ENCODE assay signal across 17 cellular contexts in genomic region chr2:205727174-205727573, GRCh38. TPM values are rescaled to one million over a fixed set of nuclear protein-coding genes. Genes with fewer than 3 reads are reported as not detected.
DNase-seq lines count a peak whose midpoint lies in the region; ATAC-seq and TF ChIP-seq lines count a peak whose summit lies in the region.
"Had no signal": no experiment of that assay in that cellular context is flagged by ENCODE, and none has a peak within 500 bp of the region (broad histone marks: within the 10 kb centered on the region; RNA-seq: fewer than 3 reads in every experiment).

No MANE protein-coding gene starts in this region.

- TF ChIP-seq EP300 in esophagus muscularis mucosa (IDR thresholded peaks at IDR 0.05): no peak

- TF ChIP-seq RAD21 in liver (IDR thresholded peaks at IDR 0.05): peak; percentile 48 to 55

- intact Hi-C loops in esophagus muscularis mucosa (cut with DNase I): no loop called here

- H3K9me3 ChIP-seq in esophagus muscularis mucosa (no peaks in the 10 kb centered on the region), liver (ENCODE audit: control insufficient read depth in 4 of 4, low read length in 3 of 4) (no peaks in the 10 kb centered on the region), muscle layer of duodenum (ENCODE audit: control insufficient read depth in 1 of 2, low read length in 2 of 2) (no peaks in the 10 kb centered on the region), stomach smooth muscle (ENCODE audit: control insufficient read depth in 2 of 2, low read length in 2 of 2) (no peaks in the 10 kb centered on the region)
- H3K9me3 ChIP-seq: BE2C had no signal

- DNase-seq in esophagus muscularis mucosa (ENCODE audit: extremely low spot score) (no peak), OCI-M2 (lab: John Stamatoyannopoulos, UW; ENCODE audit: unreplicated experiment) (no peak)
- no peak for DNase-seq in effector CD4-positive, alpha-beta T cell
- no peak for DNase-seq in stimulated activated naive CD8-positive, alpha-beta T cell treated with anti-CD3 and anti-CD28 coated beads, Interleukin-15, Interleukin-2, amounts not matched to agents 100 U/mL and 50 U/mL, for 24 hours
- DNase-seq: ACHN; BE2C; C1 segment of cervical spinal cord; CD4-positive, CD25-positive, alpha-beta regulatory T cell; CD8-positive, alpha-beta memory T cell; COR-L47; DMS 273 treated with DMSO at 0.1 percent for 48 hours; H9; IMR-90 had no signal

- no peak for ATAC-seq in stimulated activated naive CD8-positive, alpha-beta T cell treated with anti-CD3 and anti-CD28 coated beads, Interleukin-15, Interleukin-2, amounts not matched to agents 100 U/mL and 50 U/mL, for 24 hours
- no peak for ATAC-seq in HG02610 (IDR thresholded peaks at IDR 0.05; ENCODE audit: unreplicated experiment)

- WGBS in esophagus muscularis mucosa: 75% methylated on average over 2 of the region's 2 CpGs
- WGBS in liver: 27% methylated on average over 2 of the region's 2 CpGs

- H3K27me3 ChIP-seq in esophagus muscularis mucosa (no peaks in the 10 kb centered on the region), liver (ENCODE audit: control insufficient read depth in 4 of 4, insufficient read depth in 4 of 4, low read length in 3 of 4) (no peaks in the 10 kb centered on the region), muscle layer of duodenum (ENCODE audit: low read depth, low read length) (no peaks in the 10 kb centered on the region), stomach smooth muscle (ENCODE audit: control insufficient read depth in 1 of 2, insufficient read depth in 2 of 2, low read length in 2 of 2) (no peaks in the 10 kb centered on the region)
- H3K27me3 ChIP-seq: BE2C had no signal

- H3K36me3 ChIP-seq in esophagus muscularis mucosa (peaks cover 20 to 91% (median 72%) of the 10 kb centered on the region in 4 donors), liver (ENCODE audit: control insufficient read depth in 4 of 4, insufficient read depth in 3 of 4, low read depth in 1 of 4, low read length in 3 of 4) (peaks cover 0 to 3% (median 0%) of the 10 kb centered on the region in 4 donors), muscle layer of duodenum (ENCODE audit: control insufficient read depth in 1 of 2, insufficient read depth in 2 of 2, low read length in 2 of 2) (peaks cover 44 to 47% of the 10 kb centered on the region in 2 donors), stomach smooth muscle (ENCODE audit: control insufficient read depth in 2 of 2, insufficient read depth in 2 of 2, low read length in 2 of 2) (peaks cover 67 to 75% of the 10 kb centered on the region in 2 donors)
- H3K36me3 ChIP-seq: BE2C had no signal

- peak overlapping the region; percentile 80 to 98 (median 90) for H3K27ac ChIP-seq in esophagus muscularis mucosa (replicated peaks in 1 of 4)
- H3K27ac ChIP-seq in liver (ENCODE audit: low read depth in 1 of 2, low read length in 2 of 2): no peak overlapping the region
- peak overlapping the region; percentile 71 for H3K27ac ChIP-seq in muscle layer of duodenum (ENCODE audit: low read length)
- H3K27ac ChIP-seq in stomach smooth muscle (ENCODE audit: low read length): peak overlapping the region; percentile 85

- TF ChIP-seq CTCF in esophagus muscularis mucosa (IDR thresholded peaks at IDR 0.05): no peak
- TF ChIP-seq CTCF in liver (IDR thresholded peaks at IDR 0.05; ENCODE audit: low read depth, low read length, missing input control): peak; percentile 3

- H3K4me3 ChIP-seq in esophagus muscularis mucosa (no peak overlapping the region), liver (ENCODE audit: low read depth in 1 of 3, low read length in 3 of 3) (no peak overlapping the region), muscle layer of duodenum (ENCODE audit: low read depth in 1 of 2, low read length in 2 of 2) (no peak overlapping the region), stomach smooth muscle (ENCODE audit: low read length in 2 of 2) (no peak overlapping the region)

- H3K4me1 ChIP-seq in esophagus muscularis mucosa (peaks cover 11 to 100% (median 100%) of the 10 kb centered on the region in 4 donors), liver (ENCODE audit: control insufficient read depth in 4 of 4, insufficient read depth in 4 of 4, low read length in 3 of 4) (peaks cover 0 to 14% (median 11%) of the 10 kb centered on the region in 4 donors), muscle layer of duodenum (ENCODE audit: control insufficient read depth in 1 of 2, insufficient read depth in 2 of 2, low read length in 2 of 2) (peaks cover 11 to 77% of the 10 kb centered on the region in 2 donors), stomach smooth muscle (ENCODE audit: control insufficient read depth, insufficient read depth, low read length) (peaks cover 92% of the 10 kb centered on the region)

- H3K9ac ChIP-seq in liver (ENCODE audit: low read depth in 1 of 2, low read length in 2 of 2) (no peak overlapping the region), stomach smooth muscle (ENCODE audit: low read length in 2 of 2) (no peak overlapping the region)

- no peak for TF ChIP-seq POLR2A in esophagus muscularis mucosa (IDR thresholded peaks at IDR 0.05; ENCODE audit: low read depth)

TF ChIP-seq in liver, 16 proteins besides CTCF, POLR2A, EP300 and RAD21:
- TF ChIP-seq JUND (IDR thresholded peaks at IDR 0.05) (peak in 1 of 2 donors; percentile 72), ATF3 (IDR thresholded peaks at IDR 0.05) (no peak), NR2F2 (IDR thresholded peaks at IDR 0.05) (peak; percentile 99), YY1 (IDR thresholded peaks at IDR 0.05) (peak; percentile 79), RXRA (IDR thresholded peaks at IDR 0.05) (peak; percentile 99), ZBTB33 (IDR thresholded peaks at IDR 0.05) (peak; percentile 76), TAF1 (conservative IDR thresholded peaks at IDR 0.05) (no peak), EGR1 (IDR thresholded peaks at IDR 0.05; ENCODE audit: low read depth in 2 of 2) (no peak), HNF4G (IDR thresholded peaks at IDR 0.05) (peak; percentile 85), FOXA1 (IDR thresholded peaks at IDR 0.05) (peak; percentile 97), FOXA2 (IDR thresholded peaks at IDR 0.05) (peak; percentile 95), GABPA (IDR thresholded peaks at IDR 0.05 in 1 of 2, conservative IDR thresholded peaks at IDR 0.05 in 1 of 2) (peak in 1 of 2 donors; percentile 39), SP1 (IDR thresholded peaks at IDR 0.05) (peak; percentile 94), HNF4A (conservative IDR thresholded peaks at IDR 0.05) (peak; percentile 97 to 98)
- TF ChIP-seq, protein P1, sequence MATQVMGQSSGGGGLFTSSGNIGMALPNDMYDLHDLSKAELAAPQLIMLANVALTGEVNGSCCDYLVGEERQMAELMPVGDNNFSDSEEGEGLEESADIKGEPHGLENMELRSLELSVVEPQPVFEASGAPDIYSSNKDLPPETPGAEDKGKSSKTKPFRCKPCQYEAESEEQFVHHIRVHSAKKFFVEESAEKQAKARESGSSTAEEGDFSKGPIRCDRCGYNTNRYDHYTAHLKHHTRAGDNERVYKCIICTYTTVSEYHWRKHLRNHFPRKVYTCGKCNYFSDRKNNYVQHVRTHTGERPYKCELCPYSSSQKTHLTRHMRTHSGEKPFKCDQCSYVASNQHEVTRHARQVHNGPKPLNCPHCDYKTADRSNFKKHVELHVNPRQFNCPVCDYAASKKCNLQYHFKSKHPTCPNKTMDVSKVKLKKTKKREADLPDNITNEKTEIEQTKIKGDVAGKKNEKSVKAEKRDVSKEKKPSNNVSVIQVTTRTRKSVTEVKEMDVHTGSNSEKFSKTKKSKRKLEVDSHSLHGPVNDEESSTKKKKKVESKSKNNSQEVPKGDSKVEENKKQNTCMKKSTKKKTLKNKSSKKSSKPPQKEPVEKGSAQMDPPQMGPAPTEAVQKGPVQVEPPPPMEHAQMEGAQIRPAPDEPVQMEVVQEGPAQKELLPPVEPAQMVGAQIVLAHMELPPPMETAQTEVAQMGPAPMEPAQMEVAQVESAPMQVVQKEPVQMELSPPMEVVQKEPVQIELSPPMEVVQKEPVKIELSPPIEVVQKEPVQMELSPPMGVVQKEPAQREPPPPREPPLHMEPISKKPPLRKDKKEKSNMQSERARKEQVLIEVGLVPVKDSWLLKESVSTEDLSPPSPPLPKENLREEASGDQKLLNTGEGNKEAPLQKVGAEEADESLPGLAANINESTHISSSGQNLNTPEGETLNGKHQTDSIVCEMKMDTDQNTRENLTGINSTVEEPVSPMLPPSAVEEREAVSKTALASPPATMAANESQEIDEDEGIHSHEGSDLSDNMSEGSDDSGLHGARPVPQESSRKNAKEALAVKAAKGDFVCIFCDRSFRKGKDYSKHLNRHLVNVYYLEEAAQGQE (IDR thresholded peaks at IDR 0.05): peak; percentile 64
- TF ChIP-seq, protein P2, sequence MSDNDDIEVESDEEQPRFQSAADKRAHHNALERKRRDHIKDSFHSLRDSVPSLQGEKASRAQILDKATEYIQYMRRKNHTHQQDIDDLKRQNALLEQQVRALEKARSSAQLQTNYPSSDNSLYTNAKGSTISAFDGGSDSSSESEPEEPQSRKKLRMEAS (IDR thresholded peaks at IDR 0.05): peak; percentile 73
TF ChIP-seq in liver: peak in this region for 13.

RNA-seq across cellular contexts. Expression of gene NRP2, which starts 44.9 kb away (rescaled TPM):
- 100 to 1,000 TPM; 195 to 440 (median 314) TPM for total RNA-seq in esophagus muscularis mucosa
- 10 to 100 TPM; 15.5 to 17.7 TPM for total RNA-seq in liver
- polyA plus RNA-seq in liver: 1 to 10 TPM; 3.8 to 8.8 TPM
- total RNA-seq: CD4-positive, CD25-positive, alpha-beta regulatory T cell had no signal
- polyA plus RNA-seq: CD8-positive, alpha-beta memory T cell had no signal

Comparison
In these comparisons a context has a peak if more than half of its experiments do, and no peak if none do; other contexts are left out.
1. H3K27ac ChIP-seq: peak in esophagus muscularis mucosa (4 of 4), muscle layer of duodenum (single experiment) and stomach smooth muscle (single experiment); none in liver (0 of 2).
2. RNA of gene NRP2, which starts 44.9 kb away (total RNA-seq): 195 to 440 TPM in esophagus muscularis mucosa; 15.5 to 17.7 TPM in liver; every median in the first group is over 10 times any median in the second.